Comparison of ENCODE assay signal across 10 cellular contexts in the genomic region with DNA sequence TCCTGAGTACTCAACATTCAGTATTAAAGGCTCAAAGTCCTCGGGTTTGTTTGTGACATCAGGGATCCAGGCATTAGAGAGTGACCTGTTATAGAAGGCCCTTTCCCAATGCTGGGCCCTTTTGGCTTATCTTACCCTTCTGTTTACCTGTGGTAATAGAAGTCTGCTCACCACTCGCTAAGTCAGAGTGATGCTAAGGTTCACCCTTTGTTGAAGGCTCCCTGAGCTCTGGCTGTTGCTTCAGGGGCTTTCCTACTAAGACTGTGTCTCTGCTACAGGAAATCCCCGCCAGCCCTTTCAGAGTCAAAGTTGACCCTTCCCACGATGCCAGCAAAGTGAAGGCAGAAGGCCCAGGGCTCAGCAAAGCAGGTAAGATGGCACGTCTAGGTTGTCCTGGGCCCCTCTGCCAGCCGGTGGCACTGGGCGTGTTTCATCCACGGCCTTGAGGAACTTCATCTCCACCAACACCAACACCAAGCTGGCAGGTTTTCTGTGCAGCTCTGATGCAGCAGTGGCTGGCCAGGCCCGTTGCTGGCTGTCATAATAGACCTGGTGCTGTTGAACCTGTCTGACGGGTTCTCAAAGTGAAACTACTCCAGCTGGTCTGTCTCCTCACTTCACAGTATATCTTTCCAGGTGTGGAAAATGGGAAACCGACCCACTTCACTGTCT.
DNase-seq lines count a peak whose midpoint lies in the region; ATAC-seq and TF ChIP-seq lines count a peak whose summit lies in the region.
"Had no signal": no experiment of that assay in that cellular context is flagged by ENCODE, and none has a peak within 500 bp of the region (broad histone marks: within the 10 kb centered on the region; RNA-seq: fewer than 3 reads in every experiment).

No MANE protein-coding gene starts in this region.

- H3K4me3 ChIP-seq in breast epithelium (no peak overlapping the region), smooth muscle cell (no peak overlapping the region)

- no peak overlapping the region for H3K4me2 ChIP-seq in smooth muscle cell

- H3K27me3 ChIP-seq in breast epithelium (no peaks in the 10 kb centered on the region), smooth muscle cell (ENCODE audit: low read depth) (no peaks in the 10 kb centered on the region)

- H3F3A ChIP-seq in smooth muscle cell (ENCODE audit: low read depth), result peaks cover 4% of the 10 kb centered on the region

- H3K4me1 Mint-ChIP-seq in chondrocyte (ENCODE audit: low read depth) (no peaks in the 10 kb centered on the region), CD14-positive monocyte (no peaks in the 10 kb centered on the region)
- H3K4me1 Mint-ChIP-seq in activated CD4-positive, alpha-beta T cell treated with anti-CD3 and anti-CD28 coated beads for 36 hours, result peaks cover 22% of the 10 kb centered on the region

- TF ChIP-seq POLR2A in breast epithelium (IDR thresholded peaks at IDR 0.05), result no peak

- H2AFZ ChIP-seq in smooth muscle cell (ENCODE audit: low read depth), result no peak overlapping the region

- peaks cover 12% of the 10 kb centered on the region for H3K79me2 ChIP-seq in smooth muscle cell (ENCODE audit: low read depth)

- no peak overlapping the region for H3K4me3 Mint-ChIP-seq in chondrocyte (ENCODE audit: unreplicated experiment)
- no peak overlapping the region for H3K4me3 Mint-ChIP-seq in CD14-positive monocyte
- H3K4me3 Mint-ChIP-seq in activated CD4-positive, alpha-beta T cell treated with anti-CD3 and anti-CD28 coated beads for 36 hours, result no peak overlapping the region

- no peaks in the 10 kb centered on the region for H3K36me3 ChIP-seq in breast epithelium
- H3K36me3 ChIP-seq in smooth muscle cell (ENCODE audit: low read depth), result peaks cover 23% of the 10 kb centered on the region

- H3K27ac ChIP-seq in breast epithelium (peak overlapping the region; percentile 87 to 88), smooth muscle cell (ENCODE audit: low read depth) (peak overlapping the region; percentile 38)

- H4K20me1 ChIP-seq in smooth muscle cell (ENCODE audit: low read depth), result peaks cover 25% of the 10 kb centered on the region

- CTCF ChIA-PET in activated CD4-positive, alpha-beta T cell treated with anti-CD3 and anti-CD28 coated beads for 36 hours (lab: Charles Lee), result no interaction called here

- no peak overlapping the region for H3K9ac ChIP-seq in smooth muscle cell (ENCODE audit: low read depth)

- H3K36me3 Mint-ChIP-seq in chondrocyte (ENCODE audit: low read depth) (peaks cover 38% of the 10 kb centered on the region), CD14-positive monocyte (peaks cover 76 to 82% of the 10 kb centered on the region in 2 donors)
- peaks cover 27% of the 10 kb centered on the region for H3K36me3 Mint-ChIP-seq in activated CD4-positive, alpha-beta T cell treated with anti-CD3 and anti-CD28 coated beads for 36 hours (ENCODE audit: low read depth)

- H3K9me3 ChIP-seq in breast epithelium, result no peaks in the 10 kb centered on the region
- no peaks in the 10 kb centered on the region for H3K9me3 ChIP-seq in smooth muscle cell (replicated peaks; ENCODE audit: low read depth)

- no peak overlapping the region for H3K27ac Mint-ChIP-seq in chondrocyte (ENCODE audit: unreplicated experiment)
- peak overlapping the region in 1 of 7 donors; percentile 42 for H3K27ac Mint-ChIP-seq in CD14-positive monocyte
- H3K27ac Mint-ChIP-seq in activated CD4-positive, alpha-beta T cell treated with anti-CD3 and anti-CD28 coated beads for 36 hours, result no peak overlapping the region

- WGBS in smooth muscle cell (ENCODE audit: low lambda C conversion rate), result 83% methylated on average over 11 of the region's 11 CpGs

- DNase-seq in breast epithelium (ENCODE audit: low spot score in 2 of 2) (peak; percentile 86 to 93), smooth muscle cell (lab: John Stamatoyannopoulos, UW; ENCODE audit: unreplicated experiment) (no peak), chondrocyte (ENCODE audit: low spot score) (no peak), CD14-positive monocyte (ENCODE audit: low spot score) (no peak), NCI-H2107 treated with DMSO at 0.1 percent for 48 hours (lab: John Stamatoyannopoulos, UW; ENCODE audit: unreplicated experiment) (no peak)
- DNase-seq in activated CD4-positive, alpha-beta T cell treated with anti-CD3 and anti-CD28 coated beads for 36 hours, result no peak
- DNase-seq: amniotic stem cell, left cardiac atrium had no signal

- intact Hi-C loops in breast epithelium (cut with DNase I; ENCODE audit: low total_unique reads), result loop anchor here (10.0 kb wide), 1 partner anchor 167 kb away; no protein-coding TSS in a partner anchor
- intact Hi-C loops in CD14-positive monocyte (cut with micrococcal nuclease), result no loop called here
- intact Hi-C loops in activated CD4-positive, alpha-beta T cell treated with anti-CD3 and anti-CD28 coated beads for 36 hours (cut with DNase I, micrococcal nuclease), result loop anchor here in 1 of 2 experiments (2.0 kb wide), 1 partner anchor 21 kb away; no protein-coding TSS in a partner anchor

- POLR2A ChIA-PET in activated CD4-positive, alpha-beta T cell treated with anti-CD3 and anti-CD28 coated beads for 36 hours (lab: Charles Lee), result no interaction called here

- ATAC-seq in GM18870 (IDR thresholded peaks at IDR 0.05; ENCODE audit: unreplicated experiment), result peak; percentile 61
- peak; percentile 46 for ATAC-seq in HG03378 (IDR thresholded peaks at IDR 0.05; ENCODE audit: unreplicated experiment)
- ATAC-seq in activated CD4-positive, alpha-beta T cell treated with anti-CD3 and anti-CD28 coated beads for 36 hours, result no peak
- ATAC-seq: left cardiac atrium had no signal

- H3K27me3 Mint-ChIP-seq in chondrocyte (ENCODE audit: low read depth) (no peaks in the 10 kb centered on the region), CD14-positive monocyte (ENCODE audit: low read depth in 3 of 3) (no peaks in the 10 kb centered on the region)
- no peaks in the 10 kb centered on the region for H3K27me3 Mint-ChIP-seq in activated CD4-positive, alpha-beta T cell treated with anti-CD3 and anti-CD28 coated beads for 36 hours

- H3K9me3 Mint-ChIP-seq in chondrocyte (ENCODE audit: low read depth) (no peaks in the 10 kb centered on the region), CD14-positive monocyte (no peaks in the 10 kb centered on the region)
- H3K9me3 Mint-ChIP-seq in activated CD4-positive, alpha-beta T cell treated with anti-CD3 and anti-CD28 coated beads for 36 hours (ENCODE audit: low read depth), result no peaks in the 10 kb centered on the region

- H3K4me1 ChIP-seq in breast epithelium (no peaks in the 10 kb centered on the region), smooth muscle cell (ENCODE audit: low read depth) (no peaks in the 10 kb centered on the region)

- TF ChIP-seq CTCF in breast epithelium (IDR thresholded peaks at IDR 0.05) (no peak), smooth muscle cell (IDR thresholded peaks at IDR 0.05; ENCODE audit: borderline replicate concordance, insufficient read depth, poor library complexity, severe bottlenecking) (no peak), chondrocyte (IDR thresholded peaks at IDR 0.05) (no peak), CD14-positive monocyte (IDR thresholded peaks at IDR 0.05) (no peak)

Comparison
In these comparisons a context has a peak if more than half of its experiments do, and no peak if none do; other contexts are left out.
1. DNase-seq: peak in breast epithelium (2 of 2); none in smooth muscle cell (single experiment), chondrocyte (single experiment), CD14-positive monocyte (single experiment), activated CD4-positive, alpha-beta T cell treated with anti-CD3 and anti-CD28 coated beads for 36 hours (single experiment) and NCI-H2107 treated with DMSO at 0.1 percent for 48 hours (single experiment).